In the genomic region with DNA sequence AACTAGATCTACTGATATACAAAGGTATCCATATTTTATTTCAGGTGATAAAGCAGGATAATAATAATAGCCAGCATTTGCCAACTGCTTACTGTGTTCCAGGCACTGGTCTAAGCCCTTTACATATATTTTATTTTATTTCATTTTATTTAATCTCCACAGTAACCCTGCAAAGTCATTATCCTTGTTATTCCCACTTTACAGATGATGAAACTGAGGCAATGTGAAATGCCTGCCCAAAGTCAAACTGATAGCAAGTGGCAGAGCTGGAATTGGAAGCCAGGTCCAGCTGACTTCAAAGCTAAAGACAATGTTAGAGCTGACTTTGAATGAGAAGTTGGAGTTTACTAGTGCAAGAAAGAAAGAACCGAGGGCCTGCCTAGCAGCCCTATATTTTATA, we compare ENCODE assay signal across 37 cellular contexts. TPM values are rescaled to one million over a fixed set of nuclear protein-coding genes. Genes with fewer than 3 reads are reported as not detected.
"Had no signal": no experiment of that assay in that cellular context is flagged by ENCODE, and none has a peak within 500 bp of the region (broad histone marks: within the 10 kb centered on the region; RNA-seq: fewer than 3 reads in every experiment).

No MANE protein-coding gene starts in this region.

- H3K4me3 ChIP-seq: adrenal gland, ascending aorta, body of pancreas, breast epithelium, cardiac muscle cell had no signal

- H3K27ac ChIP-seq: adrenal gland, ascending aorta, body of pancreas, brain microvascular endothelial cell, breast epithelium, cardiac muscle cell had no signal

- ATAC-seq: activated naive CD4-positive, alpha-beta T cell treated with anti-CD3 and anti-CD28 coated beads, Interleukin-2, amount 50 U/mL, for 72 hours; activated naive CD8-positive, alpha-beta T cell treated with anti-CD3 and anti-CD28 coated beads, Interleukin-2, amount 50 U/mL, for 24 hours; activated T-cell treated with anti-CD3 and anti-CD28 coated beads, Interleukin-2, amount 50 U/mL, for 4 hours; activated T-cell treated with anti-CD3 and anti-CD28 coated beads, Interleukin-2, amount 50 U/mL, for 72 hours; activated T-helper 17 cell treated with anti-CD3 and anti-CD28 coated beads, Interleukin-2, amount 50 U/mL, for 72 hours; body of pancreas had no signal

- DNase-seq: activated effector memory CD4-positive, alpha-beta T cell treated with anti-CD3 and anti-CD28 coated beads, Interleukin-2, amount 50 U/mL, for 16 hours; activated effector memory CD4-positive, alpha-beta T cell treated with Interleukin-2 at 50 U/mL for 16 hours; activated gamma-delta T cell; activated gamma-delta T cell treated with Interleukin-2 at 50 U/mL for 16 hours; activated naive CD4-positive, alpha-beta T cell; activated naive CD4-positive, alpha-beta T cell treated with anti-CD3 and anti-CD28 coated beads for 36 hours; activated naive CD4-positive, alpha-beta T cell treated with anti-CD3 and anti-CD28 coated beads, Interleukin-2, amount 10 ng/mL, durations not matched to agents 7 days and 5 days; activated naive CD4-positive, alpha-beta T cell treated with anti-CD3 and anti-CD28 coated beads, Interleukin-2, amount 50 U/mL, for 16 hours; activated naive CD4-positive, alpha-beta T cell treated with Interleukin-2 at 50 U/mL for 16 hours; activated naive CD8-positive, alpha-beta T cell treated with anti-CD3 and anti-CD28 coated beads for 36 hours; activated naive CD8-positive, alpha-beta T cell treated with anti-CD3 and anti-CD28 coated beads, Interleukin-2, amount 10 ng/mL, durations not matched to agents 7 days and 5 days; activated naive CD8-positive, alpha-beta T cell treated with anti-CD3 and anti-CD28 coated beads, Interleukin-2, amount 50 U/mL, for 24 hours; activated T-cell treated with anti-CD3 and anti-CD28 coated beads, Interleukin-2, amount 50 U/mL, for 24 hours; activated T-cell treated with anti-CD3 and anti-CD28 coated beads, Interleukin-2, amount 50 U/mL, for 4 hours; activated T-cell treated with anti-CD3 and anti-CD28 coated beads, Interleukin-2, amount 50 U/mL, for 48 hours; activated T-cell treated with anti-CD3 and anti-CD28 coated beads, Interleukin-2, amount 50 U/mL, for 72 hours; adrenal gland; amniotic stem cell; amygdala; anterior cingulate cortex; aorta; body of pancreas; brain microvascular endothelial cell; caudate nucleus; central memory CD4-positive, alpha-beta T cell; cerebellar nuclear complex had no signal

- H3K4me1 ChIP-seq: adrenal gland, ascending aorta, body of pancreas, breast epithelium had no signal

- H3K9me3 ChIP-seq: adrenal gland, ascending aorta, body of pancreas, breast epithelium had no signal

- H3K36me3 ChIP-seq: adrenal gland, ascending aorta, brain microvascular endothelial cell, breast epithelium, cardiac muscle cell had no signal

- FAIRE-seq: astrocyte, bronchial epithelial cell had no signal

- H3K27me3 ChIP-seq: ascending aorta, body of pancreas, breast epithelium, cardiac muscle cell had no signal

RNA-seq across cellular contexts. Expression of a gene that starts 24.8 kb away (rescaled TPM):
- total RNA-seq: activated naive CD4-positive, alpha-beta T cell treated with anti-CD3 and anti-CD28 coated beads for 36 hours; activated naive CD8-positive, alpha-beta T cell treated with anti-CD3 and anti-CD28 coated beads for 36 hours; activated naive CD8-positive, alpha-beta T cell treated with anti-CD3 and anti-CD28 coated beads, Interleukin-2, amount 10 ng/mL, durations not matched to agents 7 days and 5 days; activated T-cell treated with anti-CD3 and anti-CD28 coated beads, Interleukin-2, amount 50 U/mL, for 4 hours; activated T-cell treated with anti-CD3 and anti-CD28 coated beads, Interleukin-2, amount 50 U/mL, for 72 hours; activated T-helper 1 cell treated with anti-CD3 and anti-CD28 coated beads, Interleukin-12 subunit alpha, Interleukin-12 subunit beta, Interleukin-2, Interleukin-4 antibody, amounts not matched to agents 30 ng/mL and 10 ng/mL and 1 ng/mL, durations not matched to agents 14 hours and 24 hours and 36 hours; activated T-helper 17 cell treated with anti-CD3 and anti-CD28 coated beads, Interleukin-2, amount 50 U/mL, for 72 hours; activated T-helper 2 cell treated with anti-CD3 and anti-CD28 coated beads, Interferon-gamma antibody, Interleukin-2, Interleukin-4, amounts not matched to agents 10 μg/mL and 5 μg/mL and 100 μg/mL, durations not matched to agents 14 hours and 24 hours and 36 hours; aorta; ascending aorta; astrocyte; body of pancreas; breast epithelium; bronchial epithelial cell; cardiac muscle cell; cardiac septum; chondrocyte had no signal
- polyA plus RNA-seq: aorta, cardiac muscle cell had no signal

RNA-seq across cellular contexts. Expression of a gene that starts 44.2 kb away (rescaled TPM):
- total RNA-seq: activated naive CD8-positive, alpha-beta T cell treated with anti-CD3 and anti-CD28 coated beads, Interleukin-2, amount 10 ng/mL, durations not matched to agents 7 days and 5 days; activated T-helper 17 cell treated with anti-CD3 and anti-CD28 coated beads, Interleukin-2, amount 50 U/mL, for 72 hours; activated T-helper 2 cell treated with anti-CD3 and anti-CD28 coated beads, Interferon-gamma antibody, Interleukin-2, Interleukin-4, amounts not matched to agents 10 μg/mL and 5 μg/mL and 100 μg/mL, durations not matched to agents 14 hours and 24 hours and 36 hours; chondrocyte had no signal
- polyA plus RNA-seq: aorta, cardiac muscle cell had no signal
